8 cellular contexts compared by ENCODE assay signal in genomic region chr19:34926685-34927375, GRCh38. TPM values are rescaled to one million over a fixed set of nuclear protein-coding genes. Genes with fewer than 3 reads are reported as not detected.
A peak's percentile ranks its signal among the peaks of the same experiment; 100 is the strongest.
DNase-seq lines count a peak whose midpoint lies in the region; ATAC-seq and TF ChIP-seq lines count a peak whose summit lies in the region.

Gene ZNF30 (plus strand): TSS chr19:34926903. CDS start chr19:34929948, 3,045 bp downstream.

- ATAC-seq in GM19463 (IDR thresholded peaks at IDR 0.05; ENCODE audit: unreplicated experiment) (peak; percentile 99), RWPE2 (ENCODE audit: low read depth) (peak; percentile 99)
- peak; percentile 99 for ATAC-seq in stimulated activated naive CD8-positive, alpha-beta T cell treated with anti-CD3 and anti-CD28 coated beads, Interleukin-15, amount 100 ng/mL, for 72 hours

- H3K4me3 ChIP-seq in CD8-positive, alpha-beta memory T cell (ENCODE audit: low read length): peak within 1 kb of the TSS; percentile 79
- H3K4me3 ChIP-seq in RWPE2 (ENCODE audit: severe bottlenecking) (peak within 1 kb of the TSS; percentile 44), foreskin fibroblast (ENCODE audit: low read depth in 1 of 2, low read length in 2 of 2) (peak within 1 kb of the TSS; percentile 60 to 76), neural cell (ENCODE audit: low read length) (peak within 1 kb of the TSS; percentile 77)

- TF ChIP-seq CTCF in RWPE2 (IDR thresholded peaks at IDR 0.05; ENCODE audit: poor library complexity, severe bottlenecking): no peak
- no peak for TF ChIP-seq CTCF in foreskin fibroblast (IDR thresholded peaks at IDR 0.05; ENCODE audit: low read depth, low read length)
- peak; percentile 26 for TF ChIP-seq CTCF in neural cell (IDR thresholded peaks at IDR 0.05; ENCODE audit: poor library complexity, severe bottlenecking)

- no peaks in the 10 kb centered on the region for H3K79me2 ChIP-seq in neural cell (replicated peaks; ENCODE audit: insufficient read depth, low read length)

- H4K20me1 ChIP-seq in neural cell (ENCODE audit: insufficient read depth): no peaks in the 10 kb centered on the region

- H2AFZ ChIP-seq in neural cell (ENCODE audit: low read depth, low read length): peak within 1 kb of the TSS; percentile 53

- peaks cover 7% of the 10 kb centered on the region for H3K4me1 ChIP-seq in CD8-positive, alpha-beta memory T cell (ENCODE audit: insufficient read depth, low read length)
- peaks cover 4% of the 10 kb centered on the region for H3K4me1 ChIP-seq in RWPE2 (ENCODE audit: insufficient read depth, poor library complexity, severe bottlenecking)

- H3K4me2 ChIP-seq in neural cell (ENCODE audit: low read length): peak within 1 kb of the TSS; percentile 52

- no peaks in the 10 kb centered on the region for H3K9me3 ChIP-seq in CD8-positive, alpha-beta memory T cell (ENCODE audit: low read length)
- H3K9me3 ChIP-seq in RWPE2 (ENCODE audit: severe bottlenecking) (no peaks in the 10 kb centered on the region), neural cell (ENCODE audit: low read length) (no peaks in the 10 kb centered on the region)

- peaks cover 13 to 33% (median 30%) of the 10 kb centered on the region in 3 donors for H3K4me1 Mint-ChIP-seq in CD8-positive, alpha-beta memory T cell
- peaks cover 6% of the 10 kb centered on the region for H3K4me1 Mint-ChIP-seq in stimulated activated naive CD8-positive, alpha-beta T cell treated with anti-CD3 and anti-CD28 coated beads, Interleukin-15, amount 100 ng/mL, for 72 hours

- POLR2A ChIA-PET in CD8-positive, alpha-beta memory T cell (lab: Charles Lee): interaction anchor here (0.8 to 1.3 kb wide), 2 partner anchors 31 to 36 kb away, joined by 3 to 6 read pairs; no protein-coding TSS in a partner anchor

- DNase-seq in CD8-positive, alpha-beta memory T cell: peak; percentile 55 to 83 (median 70)
- DNase-seq in HT-29 (ENCODE audit: low spot score) (peak; percentile 98), RWPE2 (ENCODE audit: low spot score) (peak; percentile 87), activated gamma-delta T cell (lab: John Stamatoyannopoulos, UW) (peak; percentile 59), foreskin fibroblast (peak; percentile 91 to 98)
- peak; percentile 80 to 87 for DNase-seq in stimulated activated naive CD8-positive, alpha-beta T cell treated with anti-CD3 and anti-CD28 coated beads, Interleukin-15, amount 100 ng/mL, for 72 hours

- no peaks in the 10 kb centered on the region for H3K27me3 ChIP-seq in CD8-positive, alpha-beta memory T cell (ENCODE audit: insufficient read depth, low read length, poor library complexity, severe bottlenecking)
- no peaks in the 10 kb centered on the region for H3K27me3 ChIP-seq in RWPE2 (ENCODE audit: insufficient read depth, poor library complexity, severe bottlenecking)
- H3K27me3 ChIP-seq in neural cell (ENCODE audit: insufficient read depth, low read depth, low read length): no peaks in the 10 kb centered on the region

- peaks cover 2 to 6% of the 10 kb centered on the region in 2 donors for H3K27me3 Mint-ChIP-seq in CD8-positive, alpha-beta memory T cell
- H3K27me3 Mint-ChIP-seq in stimulated activated naive CD8-positive, alpha-beta T cell treated with anti-CD3 and anti-CD28 coated beads, Interleukin-15, amount 100 ng/mL, for 72 hours: no peaks in the 10 kb centered on the region

- H3K27ac ChIP-seq in CD8-positive, alpha-beta memory T cell (ENCODE audit: low read depth, low read length): peak within 1 kb of the TSS; percentile 60
- H3K27ac ChIP-seq in RWPE2 (ENCODE audit: poor library complexity, severe bottlenecking) (peak within 1 kb of the TSS; percentile 37), neural cell (ENCODE audit: low read length) (peak within 1 kb of the TSS; percentile 16)

- no peaks in the 10 kb centered on the region for H3K9me3 Mint-ChIP-seq in CD8-positive, alpha-beta memory T cell
- H3K9me3 Mint-ChIP-seq in stimulated activated naive CD8-positive, alpha-beta T cell treated with anti-CD3 and anti-CD28 coated beads, Interleukin-15, amount 100 ng/mL, for 72 hours: no peaks in the 10 kb centered on the region

- H3F3A ChIP-seq in neural cell (ENCODE audit: insufficient read depth, low read length, poor library complexity, severe bottlenecking): peaks cover 3% of the 10 kb centered on the region

- peak; percentile 36 for TF ChIP-seq RAD21 in neural cell (conservative IDR thresholded peaks at IDR 0.05)

- H3K9me2 ChIP-seq in neural cell (ENCODE audit: insufficient read depth, low read length): no peaks in the 10 kb centered on the region

- peak within 1 kb of the TSS; percentile 89 to 96 (median 91) for H3K4me3 Mint-ChIP-seq in CD8-positive, alpha-beta memory T cell
- peak within 1 kb of the TSS; percentile 96 to 99 for H3K4me3 Mint-ChIP-seq in stimulated activated naive CD8-positive, alpha-beta T cell treated with anti-CD3 and anti-CD28 coated beads, Interleukin-15, amount 100 ng/mL, for 72 hours

- peak within 1 kb of the TSS; percentile 7 to 89 (median 64) for H3K27ac Mint-ChIP-seq in CD8-positive, alpha-beta memory T cell
- peak within 1 kb of the TSS; percentile 74 to 76 for H3K27ac Mint-ChIP-seq in stimulated activated naive CD8-positive, alpha-beta T cell treated with anti-CD3 and anti-CD28 coated beads, Interleukin-15, amount 100 ng/mL, for 72 hours

- TF ChIP-seq EP300 in neural cell (conservative IDR thresholded peaks at IDR 0.05; ENCODE audit: poor library complexity, severe bottlenecking): no peak

- no peaks in the 10 kb centered on the region for H3K36me3 ChIP-seq in CD8-positive, alpha-beta memory T cell (ENCODE audit: insufficient read depth, low read length)
- H3K36me3 ChIP-seq in RWPE2 (ENCODE audit: low read depth): peaks cover under 1% of the 10 kb centered on the region; the same call in 1 of the 2 replicates
- no peaks in the 10 kb centered on the region for H3K36me3 ChIP-seq in neural cell (ENCODE audit: insufficient read depth, low read length)

- CTCF ChIA-PET in CD8-positive, alpha-beta memory T cell (lab: Charles Lee): interaction anchor here (1.0 to 1.1 kb wide), 2 partner anchors 88 to 133 kb away, joined by 3 to 4 read pairs; no protein-coding TSS in a partner anchor

- peaks cover 6 to 25% (median 15%) of the 10 kb centered on the region in 3 donors for H3K36me3 Mint-ChIP-seq in CD8-positive, alpha-beta memory T cell

- H3K9ac ChIP-seq in neural cell (ENCODE audit: low read length): peak within 1 kb of the TSS; percentile 66

TF ChIP-seq in neural cell, 6 proteins besides CTCF, POLR2A, EP300 and RAD21:
- TF ChIP-seq TAF1 (IDR thresholded peaks at IDR 0.05; ENCODE audit: low read depth): peak; percentile 61
- TF ChIP-seq MXI1 (conservative IDR thresholded peaks at IDR 0.05; ENCODE audit: poor library complexity, severe bottlenecking): peak; percentile 88
- peak; percentile 47 for TF ChIP-seq SMC3 (conservative IDR thresholded peaks at IDR 0.05; ENCODE audit: poor library complexity)
- no peak for TF ChIP-seq EZH2 (IDR thresholded peaks at IDR 0.05; ENCODE audit: borderline replicate concordance, insufficient read depth, low read length, poor library complexity, severe bottlenecking)
- peak; percentile 39 for TF ChIP-seq POLR2AphosphoS5 (IDR thresholded peaks at IDR 0.05)
- TF ChIP-seq, protein P1, sequence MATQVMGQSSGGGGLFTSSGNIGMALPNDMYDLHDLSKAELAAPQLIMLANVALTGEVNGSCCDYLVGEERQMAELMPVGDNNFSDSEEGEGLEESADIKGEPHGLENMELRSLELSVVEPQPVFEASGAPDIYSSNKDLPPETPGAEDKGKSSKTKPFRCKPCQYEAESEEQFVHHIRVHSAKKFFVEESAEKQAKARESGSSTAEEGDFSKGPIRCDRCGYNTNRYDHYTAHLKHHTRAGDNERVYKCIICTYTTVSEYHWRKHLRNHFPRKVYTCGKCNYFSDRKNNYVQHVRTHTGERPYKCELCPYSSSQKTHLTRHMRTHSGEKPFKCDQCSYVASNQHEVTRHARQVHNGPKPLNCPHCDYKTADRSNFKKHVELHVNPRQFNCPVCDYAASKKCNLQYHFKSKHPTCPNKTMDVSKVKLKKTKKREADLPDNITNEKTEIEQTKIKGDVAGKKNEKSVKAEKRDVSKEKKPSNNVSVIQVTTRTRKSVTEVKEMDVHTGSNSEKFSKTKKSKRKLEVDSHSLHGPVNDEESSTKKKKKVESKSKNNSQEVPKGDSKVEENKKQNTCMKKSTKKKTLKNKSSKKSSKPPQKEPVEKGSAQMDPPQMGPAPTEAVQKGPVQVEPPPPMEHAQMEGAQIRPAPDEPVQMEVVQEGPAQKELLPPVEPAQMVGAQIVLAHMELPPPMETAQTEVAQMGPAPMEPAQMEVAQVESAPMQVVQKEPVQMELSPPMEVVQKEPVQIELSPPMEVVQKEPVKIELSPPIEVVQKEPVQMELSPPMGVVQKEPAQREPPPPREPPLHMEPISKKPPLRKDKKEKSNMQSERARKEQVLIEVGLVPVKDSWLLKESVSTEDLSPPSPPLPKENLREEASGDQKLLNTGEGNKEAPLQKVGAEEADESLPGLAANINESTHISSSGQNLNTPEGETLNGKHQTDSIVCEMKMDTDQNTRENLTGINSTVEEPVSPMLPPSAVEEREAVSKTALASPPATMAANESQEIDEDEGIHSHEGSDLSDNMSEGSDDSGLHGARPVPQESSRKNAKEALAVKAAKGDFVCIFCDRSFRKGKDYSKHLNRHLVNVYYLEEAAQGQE (IDR thresholded peaks at IDR 0.05; ENCODE audit: borderline replicate concordance): no peak
TF ChIP-seq in neural cell: peak in this region for 4.

RNA-seq across cellular contexts. Expression of gene ZNF30, which starts in this region (rescaled TPM):
- 1 to 10 TPM; 6.4 to 7.4 TPM for total RNA-seq in CD8-positive, alpha-beta memory T cell
- 6.9 TPM for polyA plus RNA-seq in CD8-positive, alpha-beta memory T cell
- 2.0 and 2.7 TPM in 2 replicates for total RNA-seq in HT-29 (2014; rRNA removed; shearing (Covaris generic))
- polyA plus RNA-seq in neural cell: 16.3 and 17.6 TPM in 2 replicates
- polyA minus RNA-seq in neural cell: 16.6 and 17.4 TPM in 2 replicates

Comparison
In these comparisons a context has a peak if more than half of its experiments do, and no peak if none do; other contexts are left out.
1. Peak in every context shown above with its lines: DNase-seq, ATAC-seq, H3K4me3 ChIP-seq and H3K27ac ChIP-seq.